In the genomic region with DNA sequence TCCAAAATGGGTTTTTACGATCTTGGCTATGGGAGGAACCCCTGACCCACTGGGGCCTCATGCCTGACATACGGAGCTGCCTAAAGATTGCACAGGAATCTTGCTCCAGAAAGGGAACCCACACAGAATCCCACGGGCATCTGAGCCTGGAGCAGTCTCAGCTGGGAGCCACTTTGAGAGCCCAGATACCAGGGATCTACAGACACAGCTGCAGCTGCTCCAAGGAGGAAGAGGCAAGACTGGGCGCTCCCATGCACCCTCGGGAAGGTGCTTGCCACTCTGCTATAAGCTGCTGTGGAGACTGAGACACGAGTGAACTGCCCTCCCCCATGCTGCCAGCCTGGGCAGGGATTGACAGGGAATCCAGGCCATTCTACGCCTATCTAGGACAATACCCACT, we compare ENCODE assay signal across 2 cellular contexts.
TF ChIP-seq lines count a peak whose summit lies in the region.

No MANE protein-coding gene starts in this region.

TF ChIP-seq in H1, 55 proteins besides CTCF, POLR2A, EP300 and RAD21:
- no peak for TF ChIP-seq ATF2 (IDR thresholded peaks at IDR 0.05; ENCODE audit: low read length)

TF ChIP-seq in SK-N-SH, 30 proteins besides CTCF, POLR2A, EP300 and RAD21:
- no peak for TF ChIP-seq FOXJ3 (CRISPR knock-in tag; IDR thresholded peaks at IDR 0.05)
TF ChIP-seq in SK-N-SH: peak in this region for 0.
